Comparison of ENCODE assay signal across 25 cellular contexts in genomic region chr20:9040874-9041524, GRCh38.
DNase-seq lines count a peak whose midpoint lies in the region; ATAC-seq lines count a peak whose summit lies in the region.
"Had no signal": no experiment of that assay in that cellular context is flagged by ENCODE, and none has a peak within 500 bp of the region (broad histone marks: within the 10 kb centered on the region; RNA-seq: fewer than 3 reads in every experiment).

No MANE protein-coding gene starts in this region.

- DNase-seq in AG08396 (ENCODE audit: low spot score) (peak; percentile 17), HCEC 1CT (peak; percentile 28), amniotic epithelial cell (ENCODE audit: low read depth) (peak; percentile 38), iris pigment epithelial cell (ENCODE audit: low read depth) (peak; percentile 53), amniotic stem cell (lab: John Stamatoyannopoulos, UW) (no peak)
- DNase-seq: activated CD4-positive, alpha-beta memory T cell treated with anti-CD3 and anti-CD28 coated beads for 36 hours; activated CD8-positive, alpha-beta memory T cell treated with anti-CD3 and anti-CD28 coated beads, Interleukin-2, amount 50 U/mL, for 4 hours; activated naive CD4-positive, alpha-beta T cell treated with anti-CD3 and anti-CD28 coated beads, Interleukin-2, amount 50 U/mL, for 16 hours; COR-L47; DMS53; kidney; lower lobe of right lung; NCI-H2081; NCI-H2227 treated with DMSO at 0.1 percent for 48 hours; nephron progenitor cell; ovary; Peyer's patch; retina; stimulated activated CD4-positive, alpha-beta T cell treated with anti-CD3 and anti-CD28 coated beads, Interleukin-2, amount 100 ng/mL, for 24 hours; transverse colon had no signal

- ATAC-seq in HG03139 (IDR thresholded peaks at IDR 0.05; ENCODE audit: unreplicated experiment) (no peak), HG03196 (IDR thresholded peaks at IDR 0.05; ENCODE audit: unreplicated experiment) (no peak), HG02852 (IDR thresholded peaks at IDR 0.05; ENCODE audit: unreplicated experiment) (no peak)
- ATAC-seq: A549; activated CD4-positive, CD25-positive, alpha-beta regulatory T cell treated with anti-CD3 and anti-CD28 coated beads, Interleukin-2, amount 50 U/mL, for 24 hours; lower lobe of right lung had no signal
